ENCODE assay signal across 7 cellular contexts in the genomic region with DNA sequence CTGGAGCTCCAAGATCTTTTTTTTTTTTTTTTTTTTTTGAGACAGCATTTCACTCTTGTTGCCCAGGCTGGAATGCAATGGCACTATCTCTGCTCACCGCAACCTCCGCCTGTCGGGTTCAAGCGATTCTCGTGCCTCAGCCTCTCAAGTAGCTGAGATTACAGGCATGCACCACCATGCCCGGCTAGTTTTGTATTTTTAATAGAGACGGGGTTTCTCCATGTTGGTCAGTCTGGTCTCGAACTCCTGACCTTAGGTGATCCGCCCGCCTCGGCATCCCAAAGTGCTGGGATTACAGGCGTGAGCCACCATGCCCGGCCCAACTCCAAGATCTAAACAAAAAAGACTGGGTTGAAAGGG. TPM values are rescaled to one million over a fixed set of nuclear protein-coding genes. Genes with fewer than 3 reads are reported as not detected.
DNase-seq lines count a peak whose midpoint lies in the region; ATAC-seq and TF ChIP-seq lines count a peak whose summit lies in the region.
"Not testable (repeated sequence)": the region's sequence is repeated elsewhere in the genome, so short reads cannot be mapped to it uniquely, and the experiment has no call there.

No MANE protein-coding gene starts in this region.

- H3K4me1 Mint-ChIP-seq in activated CD8-positive, alpha-beta T cell treated with anti-CD3 and anti-CD28 coated beads, Interleukin-2, amount 10 ng/mL, durations not matched to agents 7 days and 5 days (ENCODE audit: low read depth): peaks cover 50% of the 10 kb centered on the region
- H3K4me1 Mint-ChIP-seq in mesothelial cell of epicardium: peaks cover 20% of the 10 kb centered on the region

- CTCF ChIA-PET in OCI-LY7 (lab: Charles Lee; ENCODE audit: unreplicated experiment): interaction anchor here (0.6 to 1.8 kb wide), 6 partner anchors 11 to 276 kb away, joined by 4 to 14 read pairs (median 4); no protein-coding TSS in a partner anchor
- CTCF ChIA-PET in activated CD8-positive, alpha-beta T cell treated with anti-CD3 and anti-CD28 coated beads, Interleukin-2, amount 10 ng/mL, durations not matched to agents 7 days and 5 days (lab: Charles Lee): interaction anchor here (0.7 to 7.4 kb wide), 19 partner anchors 27 to 288 kb away, joined by 3 to 83 read pairs (median 5); partner anchors contain the start of genes CASP10, CLK1, NIF3L1 and ORC2

- peak overlapping the region; percentile 63; the same call in 1 of the 2 replicates for H2AFZ ChIP-seq in OCI-LY7 (ENCODE audit: low read length)

- H3K4me3 Mint-ChIP-seq in activated CD8-positive, alpha-beta T cell treated with anti-CD3 and anti-CD28 coated beads, Interleukin-2, amount 10 ng/mL, durations not matched to agents 7 days and 5 days: peak overlapping the region; percentile 97
- peak overlapping the region; percentile 85 for H3K4me3 Mint-ChIP-seq in mesothelial cell of epicardium

- peak overlapping the region; percentile 95 for H3K27ac ChIP-seq in OCI-LY7 (ENCODE audit: low read depth, low read length, poor library complexity, severe bottlenecking)
- peak overlapping the region; percentile 90 to 100 (median 99) for H3K27ac ChIP-seq in body of pancreas
- H3K27ac ChIP-seq in skin epidermis: peak overlapping the region; percentile 42 to 100 (median 100)

- WGBS in body of pancreas, 2 donors: 2 to 7% methylated on average over 13 of the region's 13 CpGs

- not testable (repeated sequence) for ATAC-seq in activated CD8-positive, alpha-beta T cell treated with anti-CD3 and anti-CD28 coated beads, Interleukin-2, amount 10 ng/mL, durations not matched to agents 7 days and 5 days
- peak; percentile 1 for ATAC-seq in body of pancreas

- H3K36me3 Mint-ChIP-seq in activated CD8-positive, alpha-beta T cell treated with anti-CD3 and anti-CD28 coated beads, Interleukin-2, amount 10 ng/mL, durations not matched to agents 7 days and 5 days (ENCODE audit: low read depth): peaks cover 50% of the 10 kb centered on the region
- not testable (repeated sequence) for H3K36me3 Mint-ChIP-seq in mesothelial cell of epicardium

- H3K79me2 ChIP-seq in OCI-LY7 (ENCODE audit: insufficient read depth, low read depth, low read length): peaks cover 42% of the 10 kb centered on the region

- not testable (repeated sequence) for H3K36me3 ChIP-seq in OCI-LY7 (ENCODE audit: insufficient read depth, low read length); body of pancreas (replicated peaks in 1 of 2; ENCODE audit: insufficient read depth in 1 of 2, low read depth in 2 of 2)

- BruUV-seq in OCI-LY7 (replicated peaks; lab: Mats Ljungman, UMichigan): not testable (repeated sequence)

- peak overlapping the region; percentile 99 for H3K27ac Mint-ChIP-seq in activated CD8-positive, alpha-beta T cell treated with anti-CD3 and anti-CD28 coated beads, Interleukin-2, amount 10 ng/mL, durations not matched to agents 7 days and 5 days
- peak overlapping the region; percentile 97 for H3K27ac Mint-ChIP-seq in mesothelial cell of epicardium

- not testable (repeated sequence) for H3K9me3 ChIP-seq in OCI-LY7 (ENCODE audit: low read length); body of pancreas

- not testable (repeated sequence) for TF ChIP-seq CTCF in GM12864 (IDR thresholded peaks at IDR 0.05; ENCODE audit: low read depth, low read length, missing control alignments); OCI-LY7 (conservative IDR thresholded peaks at IDR 0.05; ENCODE audit: low read length); fibroblast of the aortic adventitia (IDR thresholded peaks at IDR 0.05; ENCODE audit: insufficient read depth, low read length); mesothelial cell of epicardium (IDR thresholded peaks at IDR 0.05; ENCODE audit: unreplicated experiment)
- TF ChIP-seq CTCF in body of pancreas (IDR thresholded peaks at IDR 0.05): peak in 2 of 7 experiments; percentile 4 to 40

- H3K27me3 ChIP-seq in body of pancreas: not testable (repeated sequence)

- not testable (repeated sequence) for H4K20me1 ChIP-seq in OCI-LY7 (ENCODE audit: insufficient read depth, low read length)

- H3K9me2 ChIP-seq in OCI-LY7 (ENCODE audit: insufficient read depth, low read length): not testable (repeated sequence)

- H3K4me1 ChIP-seq in OCI-LY7 (ENCODE audit: insufficient read depth, low read length, poor library complexity, severe bottlenecking) (peaks cover 37% of the 10 kb centered on the region), body of pancreas (peaks cover 52% of the 10 kb centered on the region)

- H3K4me2 ChIP-seq in OCI-LY7 (ENCODE audit: low read length): peak overlapping the region; percentile 89

- intact Hi-C loops in OCI-LY7 (cut with micrococcal nuclease; ENCODE audit: unreplicated experiment): loop anchor here (1.0 to 5.0 kb wide), 9 partner anchors 41 to 405 kb away; partner anchors contain the start of genes BZW1, HYCC2, NIF3L1 and ORC2
- intact Hi-C loops in body of pancreas (cut with DNase I): not testable (repeated sequence)

- TF ChIP-seq POLR2A in body of pancreas (IDR thresholded peaks at IDR 0.05): not testable (repeated sequence)

- not testable (repeated sequence) for H3K27me3 Mint-ChIP-seq in activated CD8-positive, alpha-beta T cell treated with anti-CD3 and anti-CD28 coated beads, Interleukin-2, amount 10 ng/mL, durations not matched to agents 7 days and 5 days (ENCODE audit: low read depth); mesothelial cell of epicardium (ENCODE audit: low read depth)

- POLR2A ChIA-PET in OCI-LY7 (lab: Charles Lee): interaction anchor here (0.5 to 4.3 kb wide), 13 partner anchors 9 to 663 kb away, joined by 3 to 19 read pairs (median 4); partner anchors contain the start of genes ALS2, NIF3L1 and PPIL3
- POLR2A ChIA-PET in activated CD8-positive, alpha-beta T cell treated with anti-CD3 and anti-CD28 coated beads, Interleukin-2, amount 10 ng/mL, durations not matched to agents 7 days and 5 days (lab: Charles Lee): interaction anchor here (0.6 to 9.2 kb wide), 31 partner anchors 10 to 256 kb away, joined by 3 to 238 read pairs (median 5); partner anchors contain the start of genes CASP10, CASP8, CLK1 and HYCC2

- peak overlapping the region; percentile 83 for H3K4me3 ChIP-seq in GM12864 (ENCODE audit: low read depth, low read length)
- H3K4me3 ChIP-seq in OCI-LY7 (ENCODE audit: low read depth, low read length, poor library complexity, severe bottlenecking): peak overlapping the region; percentile 81
- peak overlapping the region; percentile 2 to 51 for H3K4me3 ChIP-seq in body of pancreas
- peak overlapping the region; percentile 80 for H3K4me3 ChIP-seq in fibroblast of the aortic adventitia (ENCODE audit: low read depth, low read length)
- peak overlapping the region; percentile 65 to 85 (median 78) for H3K4me3 ChIP-seq in skin epidermis

- DNase-seq in GM12864 (ENCODE audit: low read depth); OCI-LY7 (ENCODE audit: low spot score); activated CD8-positive, alpha-beta T cell treated with anti-CD3 and anti-CD28 coated beads, Interleukin-2, amount 10 ng/mL, durations not matched to agents 7 days and 5 days; fibroblast of the aortic adventitia (ENCODE audit: low read depth); mesothelial cell of epicardium (ENCODE audit: low spot score in 2 of 2, unreplicated experiment in 2 of 2): not testable (repeated sequence)
- peak in 1 of 4 donors; percentile 28 for DNase-seq in body of pancreas

- H3K9me3 Mint-ChIP-seq in activated CD8-positive, alpha-beta T cell treated with anti-CD3 and anti-CD28 coated beads, Interleukin-2, amount 10 ng/mL, durations not matched to agents 7 days and 5 days (ENCODE audit: insufficient read depth); mesothelial cell of epicardium: not testable (repeated sequence)

RNA-seq across cellular contexts. Expression of gene CFLAR, which starts 1.8 kb away (rescaled TPM):
- total RNA-seq in OCI-LY7 (2014; rRNA removed; shearing (Covaris generic)): 42.8 and 55.8 TPM in 2 replicates
- total RNA-seq in OCI-LY7 (2022) (82.5 and 91.9 TPM in 2 replicates), body of pancreas (100 to 1,000 TPM in 1 of 2 donors, 10 to 100 TPM in 1; 83.3 to 113 TPM), fibroblast of the aortic adventitia (ENCODE audit: low replicate concordance) (71.5 and 134 TPM in 2 replicates), mesothelial cell of epicardium (37.0 to 43.9 TPM (median 40.8 TPM) in 3 replicates)
- total RNA-seq in activated CD8-positive, alpha-beta T cell treated with anti-CD3 and anti-CD28 coated beads, Interleukin-2, amount 10 ng/mL, durations not matched to agents 7 days and 5 days: 10 to 100 TPM; 90.4 to 95.0 TPM

RNA-seq across cellular contexts. Expression of gene NDUFB3, which starts 45.9 kb away (rescaled TPM):
- 90.5 and 134 TPM in 2 replicates for total RNA-seq in OCI-LY7 (2014; rRNA removed; shearing (Covaris generic))
- total RNA-seq in OCI-LY7 (2022) (107 and 115 TPM in 2 replicates), body of pancreas (10 to 100 TPM; 19.8 to 31.1 TPM), fibroblast of the aortic adventitia (ENCODE audit: low replicate concordance) (70.3 and 198 TPM in 2 replicates), mesothelial cell of epicardium (50.7 to 55.4 TPM (median 53.3 TPM) in 3 replicates)
- 100 to 1,000 TPM; 167 to 173 TPM for total RNA-seq in activated CD8-positive, alpha-beta T cell treated with anti-CD3 and anti-CD28 coated beads, Interleukin-2, amount 10 ng/mL, durations not matched to agents 7 days and 5 days

RNA-seq across cellular contexts. Expression of gene HYCC2, which starts 46.2 kb away (rescaled TPM):
- total RNA-seq in OCI-LY7 (2014; rRNA removed; shearing (Covaris generic)): 8.6 and 8.8 TPM in 2 replicates
- 22.0 and 27.5 TPM in 2 replicates for total RNA-seq in OCI-LY7 (2022)
- total RNA-seq in activated CD8-positive, alpha-beta T cell treated with anti-CD3 and anti-CD28 coated beads, Interleukin-2, amount 10 ng/mL, durations not matched to agents 7 days and 5 days: 10 to 100 TPM; 35.9 to 40.2 TPM
- total RNA-seq in body of pancreas: 10 to 100 TPM in 1 of 2 donors, 1 to 10 TPM in 1; 9.3 to 24.7 TPM
- 6.2 and 11.7 TPM in 2 replicates for total RNA-seq in fibroblast of the aortic adventitia (ENCODE audit: low replicate concordance)
- 18.9 to 20.3 TPM (median 19.1 TPM) in 3 replicates for total RNA-seq in mesothelial cell of epicardium

Comparison
In these comparisons a context has a peak if more than half of its experiments do, and no peak if none do; other contexts are left out.
1. H3K4me3 ChIP-seq: peak in every context shown above with its lines; median percentile 83 in GM12864; 81 in OCI-LY7; 80 in fibroblast of the aortic adventitia; 78 in skin epidermis; 26 in body of pancreas.